Comparison of ENCODE assay signal across 8 cellular contexts in the genomic region with DNA sequence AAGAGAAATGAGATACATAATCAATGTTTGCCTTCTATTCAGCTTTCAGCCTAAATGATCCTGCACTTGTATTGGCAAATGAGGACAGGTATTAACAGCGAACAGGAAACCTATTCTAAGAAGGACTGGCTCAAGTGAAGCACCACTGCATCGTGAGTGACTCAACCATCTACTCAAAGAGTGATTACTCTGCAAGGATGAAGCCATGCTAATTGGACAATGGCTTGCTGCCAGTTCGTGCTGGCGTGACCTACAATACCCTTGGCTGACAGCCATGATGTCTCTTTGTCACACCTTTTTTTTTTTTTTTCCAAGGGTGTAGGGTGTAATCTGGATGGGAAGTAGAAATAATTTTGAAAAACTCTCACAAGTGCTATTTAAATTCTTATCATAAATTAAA.
DNase-seq lines count a peak whose midpoint lies in the region; ATAC-seq, FAIRE-seq and TF ChIP-seq lines count a peak whose summit lies in the region.

No MANE protein-coding gene starts in this region.

- H3K27me3 Mint-ChIP-seq in Calu3 (ENCODE audit: unreplicated experiment) (no peaks in the 10 kb centered on the region), nephron progenitor cell (ENCODE audit: low read depth, poor library complexity) (peaks cover 2% of the 10 kb centered on the region)

- TF ChIP-seq CTCF in Calu3 (IDR thresholded peaks at IDR 0.05; ENCODE audit: unreplicated experiment) (no peak), nephron progenitor cell (IDR thresholded peaks at IDR 0.05) (no peak)

- no peaks in the 10 kb centered on the region for H3K9me3 Mint-ChIP-seq in Calu3 (ENCODE audit: low read depth, unreplicated experiment)
- H3K9me3 Mint-ChIP-seq in nephron progenitor cell = no peaks in the 10 kb centered on the region

- no peaks in the 10 kb centered on the region for H3K4me1 Mint-ChIP-seq in Calu3 (ENCODE audit: low read depth, unreplicated experiment)
- H3K4me1 Mint-ChIP-seq in nephron progenitor cell = no peaks in the 10 kb centered on the region

- peak; percentile 71 for DNase-seq in Calu3
- DNase-seq in NCI-H1105 treated with DMSO at 0.1 percent for 48 hours (lab: John Stamatoyannopoulos, UW) = peak; percentile 99
- DNase-seq in RCC 7860 (ENCODE audit: low spot score) = peak; percentile 9
- DNase-seq in Right ventricle myocardium superior = peak; percentile 51
- no peak for DNase-seq in NCI-H226
- DNase-seq in NCI-H526 (lab: John Stamatoyannopoulos, UW) = no peak
- no peak for DNase-seq in activated CD4-positive, CD25-positive, alpha-beta regulatory T cell (lab: John Stamatoyannopoulos, UW)
- DNase-seq in nephron progenitor cell = no peak

- CTCF ChIA-PET in Calu3 (lab: Charles Lee) = interaction anchor here (0.6 to 0.7 kb wide), 4 partner anchors 22 to 564 kb away, joined by 3 to 6 read pairs (median 3); no protein-coding TSS in a partner anchor

- peak; percentile 78 for ATAC-seq in Right ventricle myocardium superior (ENCODE audit: poor library complexity)

- no peak overlapping the region for H3K4me3 Mint-ChIP-seq in Calu3 (ENCODE audit: low read depth, unreplicated experiment)
- no peak overlapping the region for H3K4me3 Mint-ChIP-seq in nephron progenitor cell

- H3K27ac Mint-ChIP-seq in Calu3 (ENCODE audit: unreplicated experiment) = no peak overlapping the region
- no peak overlapping the region for H3K27ac Mint-ChIP-seq in nephron progenitor cell

- intact Hi-C loops in Calu3 (cut with micrococcal nuclease; ENCODE audit: unreplicated experiment) (no loop called here), Right ventricle myocardium superior (cut with DNase I) (no loop called here)

- no peak for FAIRE-seq in RCC 7860 (lab: Jason Lieb, UNC)

- no peaks in the 10 kb centered on the region for H3K36me3 Mint-ChIP-seq in Calu3 (ENCODE audit: insufficient read depth, unreplicated experiment)
- H3K36me3 Mint-ChIP-seq in nephron progenitor cell (ENCODE audit: low read depth) = peaks cover 14% of the 10 kb centered on the region

- BruUV-seq in Calu3 (replicated peaks; lab: Mats Ljungman, UMichigan) = no TSS peak

Comparison
In these comparisons a context has a peak if more than half of its experiments do, and no peak if none do; other contexts are left out.
1. DNase-seq: peak in Calu3 (single experiment), NCI-H1105 treated with DMSO at 0.1 percent for 48 hours (single experiment), RCC 7860 (single experiment) and Right ventricle myocardium superior (single experiment); none in NCI-H226 (single experiment), NCI-H526 (0 of 2), activated CD4-positive, CD25-positive, alpha-beta regulatory T cell (0 of 4) and nephron progenitor cell (single experiment).